8 cellular contexts compared by ENCODE assay signal in the genomic region with DNA sequence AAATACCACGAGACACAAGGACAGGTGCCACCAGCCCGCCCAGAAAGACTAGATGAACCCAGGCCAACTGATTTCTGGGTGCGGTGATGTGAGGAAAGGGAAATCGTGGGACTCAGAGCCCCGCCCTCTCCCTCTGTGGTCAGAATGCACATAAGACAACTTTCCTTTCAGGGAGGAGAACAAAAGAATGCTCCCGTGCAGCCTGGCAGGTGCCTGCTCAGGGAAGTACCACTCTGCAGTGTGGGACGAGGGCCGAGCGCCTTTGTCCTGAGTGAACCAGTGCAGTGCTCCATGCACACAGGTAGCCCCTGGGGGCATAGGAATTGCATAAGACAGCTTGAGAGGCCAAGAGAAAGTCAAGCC.
DNase-seq lines count a peak whose midpoint lies in the region; ATAC-seq, FAIRE-seq and TF ChIP-seq lines count a peak whose summit lies in the region.

No MANE protein-coding gene starts in this region.

- no peak for TF ChIP-seq EP300 in GM12878 (IDR thresholded peaks at IDR 0.05; ENCODE audit: borderline replicate concordance in 1 of 2, control insufficient read depth in 1 of 2, low read depth in 2 of 2, low read length in 2 of 2)
- no peak for TF ChIP-seq EP300 in gastroesophageal sphincter (IDR thresholded peaks at IDR 0.05)

- no peaks in the 10 kb centered on the region for H3K36me3 ChIP-seq in GM12878 (ENCODE audit: control insufficient read depth in 2 of 2, insufficient read depth in 2 of 2, low read length in 1 of 2)
- peaks cover 0 to 7% of the 10 kb centered on the region in 2 donors for H3K36me3 ChIP-seq in gastroesophageal sphincter

- no peak for TF ChIP-seq RAD21 in GM12878 (IDR thresholded peaks at IDR 0.05; ENCODE audit: insufficient read depth, low read depth, low read length)

- SMC1A ChIA-PET in GM12878 (lab: Charles Lee; ENCODE audit: uncharacterized antibody, unreplicated experiment), result interaction anchor here (0.9 to 1.3 kb wide), 3 partner anchors 25 to 67 kb away, joined by 3 read pairs; no protein-coding TSS in a partner anchor

- in situ Hi-C loops in GM12878 (cut with MboI), result loop anchor here (25.0 kb wide), 1 partner anchor 101 kb away; no protein-coding TSS in a partner anchor

- no peaks in the 10 kb centered on the region for H4K20me1 ChIP-seq in GM12878 (ENCODE audit: control insufficient read depth, insufficient read depth)

- H3K27me3 ChIP-seq in GM12878 (replicated peaks in 1 of 2; ENCODE audit: control insufficient read depth in 2 of 2, insufficient read depth in 2 of 2, low read length in 1 of 2) (no peaks in the 10 kb centered on the region), gastroesophageal sphincter (no peaks in the 10 kb centered on the region)

- BruUV-seq in GM12878 (replicated peaks; lab: Mats Ljungman, UMichigan), result no TSS peak

- H3K4me1 ChIP-seq in GM12878 (ENCODE audit: control insufficient read depth, insufficient read depth, low read length) (peaks cover 34% of the 10 kb centered on the region), gastroesophageal sphincter (peaks cover 0 to 29% (median 6%) of the 10 kb centered on the region in 3 donors)

- H3K27ac Mint-ChIP-seq in T-cell (peak overlapping the region; percentile 93 to 95), osteocyte (ENCODE audit: unreplicated experiment) (no peak overlapping the region)

- CTCF ChIA-PET in T-cell (lab: Charles Lee) (interaction anchor here in 1 of 2 donors (1.4 to 1.9 kb wide), 2 partner anchors 11 to 15 kb away, joined by 3 to 5 read pairs; no protein-coding TSS in a partner anchor), GM12878 (lab: Yijun Ruan, JAX) (interaction anchor here (0.9 kb wide), 1 partner anchor 11 kb away, joined by 4 read pairs; no protein-coding TSS in a partner anchor)

- POLR2A ChIA-PET in T-cell (lab: Charles Lee), result interaction anchor here (1.8 to 10.1 kb wide), 2 partner anchors 12 to 14 kb away, joined by 8 to 220 read pairs; no protein-coding TSS in a partner anchor
- POLR2A ChIA-PET in GM12878 (lab: Charles Lee), result no interaction called here

- no peaks in the 10 kb centered on the region for H3K27me3 Mint-ChIP-seq in T-cell
- H3K27me3 Mint-ChIP-seq in osteocyte (ENCODE audit: unreplicated experiment), result no peaks in the 10 kb centered on the region

- H3K36me3 Mint-ChIP-seq in T-cell (no peaks in the 10 kb centered on the region), osteocyte (ENCODE audit: unreplicated experiment) (peaks cover 10% of the 10 kb centered on the region)

- TF ChIP-seq CTCF in GM12878 (IDR thresholded peaks at IDR 0.05 in 2 of 3, conservative IDR thresholded peaks at IDR 0.05 in 1 of 3; ENCODE audit: control insufficient read depth in 2 of 3, extremely low read depth in 1 of 3, insufficient read depth in 1 of 3, low read depth in 3 of 3, low read length in 3 of 3) (no peak), gastroesophageal sphincter (IDR thresholded peaks at IDR 0.05) (no peak), osteocyte (IDR thresholded peaks at IDR 0.05) (no peak)

- no peak overlapping the region for H3K4me3 ChIP-seq in GM12878
- H3K4me3 ChIP-seq in gastroesophageal sphincter, result no peak overlapping the region

- WGBS in GM12878 (ENCODE audit: insufficient coverage, insufficient replicate concordance, low lambda C conversion rate, missing lambda C conversion rate), result 47% methylated on average over 9 of the region's 9 CpGs
- WGBS in gastroesophageal sphincter (ENCODE audit: low coverage in 1 of 2), 2 donors, result 63% methylated on average over 5 of the region's 9 CpGs; no CpG with 5 or more reads in 1 of the 2 donors

- H3K4me3 Mint-ChIP-seq in T-cell, result peak overlapping the region; percentile 22 to 82 (median 42)
- no peak overlapping the region for H3K4me3 Mint-ChIP-seq in osteocyte (ENCODE audit: unreplicated experiment)

- TF ChIP-seq POLR2A in GM12878 (IDR thresholded peaks at IDR 0.05; ENCODE audit: low read depth, low read length) (no peak), gastroesophageal sphincter (IDR thresholded peaks at IDR 0.05) (no peak)

- intact Hi-C loops in GM12878 (cut with micrococcal nuclease; ENCODE audit: unreplicated experiment), result no loop called here

- no peaks in the 10 kb centered on the region for H3K9me3 Mint-ChIP-seq in T-cell
- H3K9me3 Mint-ChIP-seq in osteocyte (ENCODE audit: unreplicated experiment), result no peaks in the 10 kb centered on the region

- H3K9me3 ChIP-seq in GM12878 (replicated peaks; ENCODE audit: control insufficient read depth, insufficient read depth, low read length) (peaks cover 2% of the 10 kb centered on the region; the same call in 1 of the 3 replicates), gastroesophageal sphincter (peaks cover 0 to 4% (median 0%) of the 10 kb centered on the region in 3 donors)

- H3K9ac ChIP-seq in GM12878 (ENCODE audit: control insufficient read depth, insufficient read depth, low read length), result no peak overlapping the region

- peak overlapping the region; percentile 62 for H3K4me2 ChIP-seq in GM12878 (ENCODE audit: control insufficient read depth, insufficient read depth)

- peak; percentile 50 for ATAC-seq in GM21529 (IDR thresholded peaks at IDR 0.05; ENCODE audit: unreplicated experiment)
- peak; percentile 19 to 31 (median 30) for ATAC-seq in T-cell (replicated peaks in 1 of 4)
- peak; percentile 42 for ATAC-seq in GM12878
- ATAC-seq in HG02623 (IDR thresholded peaks at IDR 0.05; ENCODE audit: unreplicated experiment), result no peak
- ATAC-seq in gastroesophageal sphincter, result no peak

- H3K4me1 Mint-ChIP-seq in T-cell (peaks cover 65 to 75% (median 74%) of the 10 kb centered on the region in 3 donors), osteocyte (ENCODE audit: unreplicated experiment) (peaks cover 14% of the 10 kb centered on the region)

- no peak for FAIRE-seq in GM12878 (lab: Jason Lieb, UNC)

- peak overlapping the region; percentile 66 for H2AFZ ChIP-seq in GM12878 (ENCODE audit: control insufficient read depth, low read depth, low read length)

- no peaks in the 10 kb centered on the region for H3K79me2 ChIP-seq in GM12878 (ENCODE audit: control insufficient read depth, insufficient read depth, low read length)

- DNase-seq in T-cell (peak in 33 of 34 experiments; percentile 19 to 70 (median 49)), GM12878 (ENCODE audit: low read depth, low spot score) (no peak), DMS114 treated with DMSO at 0.1 percent for 48 hours (lab: John Stamatoyannopoulos, UW; ENCODE audit: unreplicated experiment) (no peak), osteocyte (ENCODE audit: extremely low spot score, unreplicated experiment) (no peak)
- DNase-seq in stimulated activated CD4-positive, alpha-beta T cell treated with anti-CD3 and anti-CD28 coated beads, Interleukin-15, amount 100 ng/mL, for 24 hours, result peak; percentile 76

- RAD21 ChIA-PET in GM12878 (lab: Charles Lee; ENCODE audit: unreplicated experiment), result interaction anchor here (1.7 kb wide), 1 partner anchor 67 kb away, joined by 7 read pairs; no protein-coding TSS in a partner anchor

- H3K27ac ChIP-seq in GM12878 (ENCODE audit: control insufficient read depth, insufficient read depth) (no peak overlapping the region), gastroesophageal sphincter (no peak overlapping the region)

TF ChIP-seq in GM12878, 131 proteins besides CTCF, POLR2A, EP300 and RAD21:
- TF ChIP-seq RUNX3 (IDR thresholded peaks at IDR 0.05; ENCODE audit: low read length) (peak; percentile 66), BHLHE40 (IDR thresholded peaks at IDR 0.05; ENCODE audit: borderline replicate concordance in 1 of 2, low read depth in 2 of 2, low read length in 1 of 2) (peak; percentile 46 to 52; a peak in 2 of 4 replicates), CBFB (IDR thresholded peaks at IDR 0.05; ENCODE audit: low read depth) (no peak)

Comparison
In these comparisons a context has a peak if more than half of its experiments do, and no peak if none do; other contexts are left out.
1. ATAC-seq: peak in GM21529 (single experiment), T-cell (4 of 4) and GM12878 (single experiment); none in HG02623 (single experiment) and gastroesophageal sphincter (single experiment).
2. DNase-seq: peak in T-cell (33 of 34) and stimulated activated CD4-positive, alpha-beta T cell treated with anti-CD3 and anti-CD28 coated beads, Interleukin-15, amount 100 ng/mL, for 24 hours (single experiment); none in GM12878 (single experiment), DMS114 treated with DMSO at 0.1 percent for 48 hours (single experiment) and osteocyte (single experiment).